In the genomic region with DNA sequence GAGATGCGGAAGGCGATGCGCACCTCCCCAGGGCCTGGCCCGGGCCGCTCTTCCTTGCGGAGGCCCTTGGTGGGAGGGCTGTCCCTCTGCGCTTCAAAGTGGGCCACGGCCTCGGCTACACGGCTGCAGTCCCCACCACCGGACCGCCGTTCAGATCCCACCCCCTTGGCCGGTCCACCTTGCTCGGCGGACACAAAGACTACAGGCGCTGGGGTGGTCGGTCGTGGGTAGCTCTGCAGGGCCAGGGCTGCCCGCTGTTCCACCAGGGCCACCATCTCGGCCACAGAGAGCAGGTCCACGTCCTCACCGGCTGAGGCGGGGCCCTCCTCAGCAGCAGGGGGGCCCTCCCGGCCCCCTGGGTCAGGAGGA, we compare ENCODE assay signal across 12 cellular contexts. TPM values are rescaled to one million over a fixed set of nuclear protein-coding genes. Genes with fewer than 3 reads are reported as not detected.
DNase-seq lines count a peak whose midpoint lies in the region; FAIRE-seq and TF ChIP-seq lines count a peak whose summit lies in the region.
"Had no signal": no experiment of that assay in that cellular context is flagged by ENCODE, and none has a peak within 500 bp of the region (broad histone marks: within the 10 kb centered on the region; RNA-seq: fewer than 3 reads in every experiment).

No MANE protein-coding gene starts in this region.

- H3K9me3 ChIP-seq in right atrium auricular region (no peaks in the 10 kb centered on the region), HEK293 (ENCODE audit: control insufficient read depth, insufficient read depth, low read depth, low read length) (no peaks in the 10 kb centered on the region), kidney (ENCODE audit: control insufficient read depth in 1 of 2, low read length in 2 of 2) (no peaks in the 10 kb centered on the region)
- H3K9me3 ChIP-seq: BLaER1 had no signal

- TF ChIP-seq CTCF in right atrium auricular region (IDR thresholded peaks at IDR 0.05) = no peak
- no peak for TF ChIP-seq CTCF in HEK293 (tag by site-specific recombination; IDR thresholded peaks at IDR 0.05)
- no peak for TF ChIP-seq CTCF in kidney (IDR thresholded peaks at IDR 0.05; ENCODE audit: borderline replicate concordance, extremely low read depth, insufficient read depth)

- POLR2A ChIA-PET in HEK293 (lab: Yijun Ruan, JAX) = interaction anchor here (1.5 to 2.4 kb wide), 2 partner anchors 18 to 20 kb away, joined by 4 to 12 read pairs; partner anchors contain the start of genes FBXO46, QPCTL and SNRPD2

- H3K27me3 ChIP-seq in right atrium auricular region = no peaks in the 10 kb centered on the region
- H3K27me3 ChIP-seq: BLaER1 had no signal

- H3K36me3 Mint-ChIP-seq in activated CD4-positive, alpha-beta T cell treated with anti-CD3 and anti-CD28 coated beads, Interleukin-2, amount 10 ng/mL, durations not matched to agents 24 days and 14 days (ENCODE audit: low read depth) = peaks cover 27% of the 10 kb centered on the region

- H3K4me3 Mint-ChIP-seq in activated CD4-positive, alpha-beta T cell treated with anti-CD3 and anti-CD28 coated beads, Interleukin-2, amount 10 ng/mL, durations not matched to agents 24 days and 14 days = no peak overlapping the region
- H3K4me3 Mint-ChIP-seq: H9 had no signal

- no peak for FAIRE-seq in kidney (lab: Jason Lieb, UNC)

- H3K36me3 ChIP-seq in right atrium auricular region (peaks cover 19% of the 10 kb centered on the region), HEK293 (ENCODE audit: control insufficient read depth in 2 of 2, insufficient read depth in 1 of 2, low read length in 2 of 2) (peaks cover 6 to 28% of the 10 kb centered on the region in 2 experiments; a peak in 2 of 3 replicates), kidney (ENCODE audit: control insufficient read depth in 1 of 2, insufficient read depth in 2 of 2, low read length in 2 of 2) (no peaks in the 10 kb centered on the region)

- DNase-seq in right atrium auricular region (ENCODE audit: low spot score) (no peak), cardiac septum (ENCODE audit: low spot score) (no peak), kidney (peak; percentile 77)
- DNase-seq in activated naive CD4-positive, alpha-beta T cell treated with Interleukin-2 at 50 U/mL for 16 hours = no peak
- DNase-seq in activated CD4-positive, alpha-beta T cell treated with anti-CD3 and anti-CD28 coated beads, Interleukin-2, amount 10 ng/mL, durations not matched to agents 24 days and 14 days = no peak
- DNase-seq: 8988T, AML-193, DMS53, GF-D8, H9 had no signal

- no peak overlapping the region for H3K4me3 ChIP-seq in right atrium auricular region
- no peak overlapping the region for H3K4me3 ChIP-seq in HEK293 (ENCODE audit: low read depth, low read length)
- H3K4me3 ChIP-seq in kidney (ENCODE audit: low read length in 2 of 2) = no peak overlapping the region
- H3K4me3 ChIP-seq: BLaER1 had no signal

- peaks cover 2% of the 10 kb centered on the region for H3K27me3 Mint-ChIP-seq in activated CD4-positive, alpha-beta T cell treated with anti-CD3 and anti-CD28 coated beads, Interleukin-2, amount 10 ng/mL, durations not matched to agents 24 days and 14 days

- CTCF ChIA-PET in HEK293 (lab: Yijun Ruan, JAX) = interaction anchor here (7.7 kb wide), 1 partner anchor 20 kb away, joined by 64 read pairs; the partner anchor contains the start of genes QPCTL and SNRPD2

- H3K4me1 ChIP-seq in right atrium auricular region (peaks cover 0 to 14% of the 10 kb centered on the region in 2 donors), HEK293 (ENCODE audit: control insufficient read depth, insufficient read depth, low read length) (peaks cover 13% of the 10 kb centered on the region), kidney (ENCODE audit: control insufficient read depth in 1 of 2, insufficient read depth in 1 of 2, low read depth in 1 of 2, low read length in 2 of 2) (peaks cover 0 to 4% of the 10 kb centered on the region in 2 donors)

- no peaks in the 10 kb centered on the region for H3K9me3 Mint-ChIP-seq in activated CD4-positive, alpha-beta T cell treated with anti-CD3 and anti-CD28 coated beads, Interleukin-2, amount 10 ng/mL, durations not matched to agents 24 days and 14 days
- H3K9me3 Mint-ChIP-seq: H9 had no signal

- intact Hi-C loops in cardiac septum (cut with DNase I) (no loop called here), kidney (cut with DNase I) (no loop called here)
- intact Hi-C loops in activated CD4-positive, alpha-beta T cell treated with anti-CD3 and anti-CD28 coated beads, Interleukin-2, amount 10 ng/mL, durations not matched to agents 24 days and 14 days (cut with micrococcal nuclease) = no loop called here

- peaks cover 23% of the 10 kb centered on the region for H3K4me1 Mint-ChIP-seq in activated CD4-positive, alpha-beta T cell treated with anti-CD3 and anti-CD28 coated beads, Interleukin-2, amount 10 ng/mL, durations not matched to agents 24 days and 14 days

- no peak overlapping the region for H3K27ac Mint-ChIP-seq in activated CD4-positive, alpha-beta T cell treated with anti-CD3 and anti-CD28 coated beads, Interleukin-2, amount 10 ng/mL, durations not matched to agents 24 days and 14 days
- H3K27ac Mint-ChIP-seq: H9 had no signal

- peak overlapping the region; percentile 61 to 80 for H3K27ac ChIP-seq in right atrium auricular region
- no peak overlapping the region for H3K27ac ChIP-seq in HEK293 (ENCODE audit: extremely low read depth, low read depth, low read length)
- H3K27ac ChIP-seq in kidney (ENCODE audit: low read depth in 2 of 2, low read length in 2 of 2) = no peak overlapping the region
- H3K27ac ChIP-seq: BLaER1 had no signal

- H3K9ac ChIP-seq in kidney (ENCODE audit: low read length in 2 of 2) = no peak overlapping the region
- H3K9ac ChIP-seq: BLaER1 had no signal

TF ChIP-seq in HEK293, 187 proteins besides CTCF, POLR2A, EP300 and RAD21:
- TF ChIP-seq ZBTB17 (tag by site-specific recombination; IDR thresholded peaks at IDR 0.05) (no peak), ZNF10 (tag by site-specific recombination; IDR thresholded peaks at IDR 0.05) (peak; percentile 74)
TF ChIP-seq in HEK293: peak in this region for 1.

RNA-seq across cellular contexts. Expression of gene FBXO46, which starts 18.0 kb away (rescaled TPM):
- total RNA-seq in right atrium auricular region (10 to 100 TPM; 11.6 to 12.1 TPM), cardiac septum (8.2 TPM), kidney (16.6 TPM)
- polyA plus RNA-seq in kidney (ENCODE audit: insufficient read depth, low read depth, low replicate concordance) = 6.5 TPM
- total RNA-seq in activated CD4-positive, alpha-beta T cell treated with anti-CD3 and anti-CD28 coated beads, Interleukin-2, amount 10 ng/mL, durations not matched to agents 24 days and 14 days = 34.2 and 34.7 TPM in 2 replicates

RNA-seq across cellular contexts. Expression of gene QPCTL, which starts 20.2 kb away (rescaled TPM):
- total RNA-seq in right atrium auricular region (1 to 10 TPM; 2.4 to 3.0 TPM), cardiac septum (2.6 TPM), kidney (8.0 TPM)
- polyA plus RNA-seq in kidney (ENCODE audit: insufficient read depth, low read depth, low replicate concordance) = 6.8 TPM
- 16.7 and 20.9 TPM in 2 replicates for total RNA-seq in activated CD4-positive, alpha-beta T cell treated with anti-CD3 and anti-CD28 coated beads, Interleukin-2, amount 10 ng/mL, durations not matched to agents 24 days and 14 days

RNA-seq across cellular contexts. Expression of gene MEIOSIN, which starts 20.6 kb away (rescaled TPM):
- under 1 TPM; 0.78 to 0.90 TPM for total RNA-seq in right atrium auricular region
- total RNA-seq in cardiac septum = not detected
- not detected for total RNA-seq in kidney
- polyA plus RNA-seq in kidney (ENCODE audit: insufficient read depth, low read depth, low replicate concordance) = not detected
- not detected in 2 replicates for total RNA-seq in activated CD4-positive, alpha-beta T cell treated with anti-CD3 and anti-CD28 coated beads, Interleukin-2, amount 10 ng/mL, durations not matched to agents 24 days and 14 days
- total RNA-seq: H9 had no signal

RNA-seq across cellular contexts. Expression of gene SNRPD2, which starts 20.9 kb away (rescaled TPM):
- total RNA-seq in right atrium auricular region (100 to 1,000 TPM; 158 to 201 TPM), cardiac septum (210 TPM), kidney (252 TPM)
- 358 TPM for polyA plus RNA-seq in kidney (ENCODE audit: insufficient read depth, low read depth, low replicate concordance)
- total RNA-seq in activated CD4-positive, alpha-beta T cell treated with anti-CD3 and anti-CD28 coated beads, Interleukin-2, amount 10 ng/mL, durations not matched to agents 24 days and 14 days = 810 and 849 TPM in 2 replicates

RNA-seq across cellular contexts. Expression of gene GIPR, which starts 44.7 kb away (rescaled TPM):
- total RNA-seq in right atrium auricular region (1 to 10 TPM; 2.7 to 3.1 TPM), cardiac septum (6.9 TPM), kidney (3.3 TPM)
- 0.65 TPM for polyA plus RNA-seq in kidney (ENCODE audit: insufficient read depth, low read depth, low replicate concordance)
- total RNA-seq in activated CD4-positive, alpha-beta T cell treated with anti-CD3 and anti-CD28 coated beads, Interleukin-2, amount 10 ng/mL, durations not matched to agents 24 days and 14 days = 4.2 and 5.8 TPM in 2 replicates

Comparison
In these comparisons a context has a peak if more than half of its experiments do, and no peak if none do; other contexts are left out.
1. H3K27ac ChIP-seq: peak in right atrium auricular region (2 of 2); none in HEK293 (single experiment) and kidney (0 of 2).